Comparison of ENCODE assay signal across 20 cellular contexts in the genomic region with DNA sequence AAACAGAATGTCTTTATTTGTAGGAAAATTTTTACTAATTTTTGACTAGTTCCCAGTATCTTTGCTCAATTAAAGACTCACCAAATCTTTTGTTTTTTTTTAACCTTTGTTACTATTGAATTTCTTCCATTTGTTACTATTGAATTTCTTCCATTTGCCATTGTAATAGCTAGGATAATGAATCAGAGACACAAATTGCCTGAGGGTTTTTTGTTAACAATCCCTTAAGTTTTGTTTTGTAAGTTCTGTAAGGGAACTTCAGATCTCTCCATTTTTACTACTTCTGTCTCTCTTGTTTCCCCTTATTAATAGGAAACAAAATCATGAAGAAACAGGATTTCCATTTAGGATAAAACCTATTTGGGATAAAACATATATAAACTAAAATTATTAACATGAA.
A peak's percentile ranks its signal among the peaks of the same experiment; 100 is the strongest.
DNase-seq lines count a peak whose midpoint lies in the region; ATAC-seq, FAIRE-seq and TF ChIP-seq lines count a peak whose summit lies in the region.
"Had no signal": no experiment of that assay in that cellular context is flagged by ENCODE, and none has a peak within 500 bp of the region (broad histone marks: within the 10 kb centered on the region; RNA-seq: fewer than 3 reads in every experiment).

No MANE protein-coding gene starts in this region.

- intact Hi-C loops in PC-3 (cut with micrococcal nuclease) (loop anchor here (10.0 kb wide), 1 partner anchor 161 kb away; no protein-coding TSS in a partner anchor), gastrocnemius medialis (cut with DNase I; ENCODE audit: low total_unique reads) (no loop called here), vagina (cut with DNase I) (no loop called here)

- TF ChIP-seq POLR2A in gastrocnemius medialis (IDR thresholded peaks at IDR 0.05) = no peak
- no peak for TF ChIP-seq POLR2A in vagina (IDR thresholded peaks at IDR 0.05)

- H3K36me3 ChIP-seq in GM23248 (ENCODE audit: low read depth) (peaks cover 34% of the 10 kb centered on the region), PC-3 (ENCODE audit: low read depth, low read length) (peaks cover 35% of the 10 kb centered on the region), bronchial epithelial cell (ENCODE audit: control insufficient read depth, insufficient read depth, low read length) (peaks cover 8% of the 10 kb centered on the region), gastrocnemius medialis (peaks cover 3 to 66% of the 10 kb centered on the region in 2 donors), vagina (peaks cover 0 to 76% of the 10 kb centered on the region in 2 donors)

- H3K27me3 ChIP-seq in GM23248 (replicated peaks; ENCODE audit: insufficient read depth) (no peaks in the 10 kb centered on the region), PC-3 (ENCODE audit: low read length) (no peaks in the 10 kb centered on the region), bronchial epithelial cell (ENCODE audit: control insufficient read depth, insufficient read depth, low read length) (no peaks in the 10 kb centered on the region), gastrocnemius medialis (no peaks in the 10 kb centered on the region), vagina (no peaks in the 10 kb centered on the region)
- H3K27me3 ChIP-seq: BE2C had no signal

- FAIRE-seq in bronchial epithelial cell (lab: Jason Lieb, UNC) = no peak
- FAIRE-seq: D721Med, GM12892, GM18507, H1, HepG2 had no signal

- POLR2A ChIA-PET in PC-3 (lab: Charles Lee; ENCODE audit: unreplicated experiment) = no interaction called here

- H3K4me3 ChIP-seq in GM23248 = no peak overlapping the region
- H3K4me3 ChIP-seq in PC-3 (ENCODE audit: low read length) = no peak overlapping the region
- H3K4me3 ChIP-seq in bronchial epithelial cell (ENCODE audit: low read depth, low read length) = no peak overlapping the region
- H3K4me3 ChIP-seq in fibroblast of villous mesenchyme (ENCODE audit: low read depth, low read length) = no peak overlapping the region
- H3K4me3 ChIP-seq in gastrocnemius medialis = no peak overlapping the region
- H3K4me3 ChIP-seq in vagina = no peak overlapping the region

- ATAC-seq in PC-3 = no peak
- ATAC-seq in gastrocnemius medialis = no peak
- ATAC-seq in GM19463 (IDR thresholded peaks at IDR 0.05; ENCODE audit: unreplicated experiment) = no peak
- ATAC-seq: HepG2 had no signal

- BruUV-seq in PC-3 (replicated peaks; lab: Mats Ljungman, UMichigan) = no TSS peak

- H3F3A ChIP-seq in GM23248 (ENCODE audit: insufficient read depth) (peaks cover 25% of the 10 kb centered on the region), PC-3 (ENCODE audit: low read length, unreplicated experiment) (no peaks in the 10 kb centered on the region)

- H4K20me1 ChIP-seq in GM23248 (ENCODE audit: insufficient read depth) (no peaks in the 10 kb centered on the region), PC-3 (ENCODE audit: low read length) (no peaks in the 10 kb centered on the region)

- TF ChIP-seq CTCF in PC-3 (conservative IDR thresholded peaks at IDR 0.05; ENCODE audit: low read depth, low read length) (no peak), bronchial epithelial cell (IDR thresholded peaks at IDR 0.05; ENCODE audit: insufficient read depth, low read length, severe bottlenecking) (no peak), fibroblast of villous mesenchyme (IDR thresholded peaks at IDR 0.05; ENCODE audit: insufficient read depth, low read depth, low read length) (no peak), gastrocnemius medialis (IDR thresholded peaks at IDR 0.05 in 4 of 5, conservative IDR thresholded peaks at IDR 0.05 in 1 of 5) (no peak), vagina (IDR thresholded peaks at IDR 0.05) (no peak)

- H3K9me3 ChIP-seq in GM23248 (ENCODE audit: low read depth) (no peaks in the 10 kb centered on the region), PC-3 (ENCODE audit: low read length) (no peaks in the 10 kb centered on the region), gastrocnemius medialis (no peaks in the 10 kb centered on the region), vagina (no peaks in the 10 kb centered on the region)
- H3K9me3 ChIP-seq: BE2C, Caco-2 had no signal

- H3K4me2 ChIP-seq in GM23248 (ENCODE audit: unreplicated experiment) = no peak overlapping the region
- no peak overlapping the region for H3K4me2 ChIP-seq in PC-3 (ENCODE audit: low read length)

- DNase-seq in GM23248 = peak; percentile 40
- DNase-seq in PC-3 = peak; percentile 13
- DNase-seq in bronchial epithelial cell (ENCODE audit: low read depth) = peak; percentile 55
- peak; percentile 18 for DNase-seq in fibroblast of villous mesenchyme (ENCODE audit: low read depth)
- DNase-seq in gastrocnemius medialis = no peak
- no peak for DNase-seq in vagina (ENCODE audit: extremely low spot score in 2 of 2)
- DNase-seq in NCI-H446 (lab: John Stamatoyannopoulos, UW) = no peak
- DNase-seq: ACHN; BE2C; C1 segment of cervical spinal cord; Caco-2; CD4-positive, CD25-positive, alpha-beta regulatory T cell; GDM1; H9 had no signal

- H3K79me2 ChIP-seq in GM23248 (ENCODE audit: insufficient read depth) (no peaks in the 10 kb centered on the region; the same call in 1 of the 2 replicates), PC-3 (ENCODE audit: low read length) (no peaks in the 10 kb centered on the region)

- H3K4me1 ChIP-seq in GM23248 (ENCODE audit: insufficient read depth) (peaks cover 43% of the 10 kb centered on the region), PC-3 (ENCODE audit: insufficient read depth, low read length) (peaks cover 24% of the 10 kb centered on the region), gastrocnemius medialis (no peaks in the 10 kb centered on the region), vagina (no peaks in the 10 kb centered on the region)
- H3K4me1 ChIP-seq: BE2C, Caco-2 had no signal

- CTCF ChIA-PET in PC-3 (lab: Charles Lee) = no interaction called here

- H3K27ac ChIP-seq in GM23248 (no peak overlapping the region), PC-3 (ENCODE audit: low read length) (no peak overlapping the region), gastrocnemius medialis (no peak overlapping the region), vagina (no peak overlapping the region)

- H2AFZ ChIP-seq in GM23248 (no peak overlapping the region), PC-3 (ENCODE audit: low read length) (no peak overlapping the region)

- no peak overlapping the region for H3K9ac ChIP-seq in GM23248
- H3K9ac ChIP-seq in PC-3 (ENCODE audit: low read length) = no peak overlapping the region

- no peaks in the 10 kb centered on the region for H3K9me2 ChIP-seq in GM23248 (ENCODE audit: insufficient read depth)
- no peaks in the 10 kb centered on the region for H3K9me2 ChIP-seq in PC-3 (replicated peaks; ENCODE audit: low read length)

- in situ Hi-C loops in GM23248 (cut with MboI) (no loop called here), gastrocnemius medialis (cut with MboI; ENCODE audit: low sequenced_read_pairs in 4 of 4) (no loop called here)

Comparison
In these comparisons a context has a peak if more than half of its experiments do, and no peak if none do; other contexts are left out.
1. DNase-seq: peak in GM23248 (single experiment), PC-3 (single experiment), bronchial epithelial cell (single experiment) and fibroblast of villous mesenchyme (single experiment); none in gastrocnemius medialis (0 of 2), vagina (0 of 2) and NCI-H446 (0 of 2).